23 cellular contexts compared by ENCODE assay signal in genomic region chr20:62328684-62329388, GRCh38.
"Had no signal": no experiment of that assay in that cellular context is flagged by ENCODE, and none has a peak within 500 bp of the region (broad histone marks: within the 10 kb centered on the region; RNA-seq: fewer than 3 reads in every experiment).

No MANE protein-coding gene starts in this region.

- H3K4me1 ChIP-seq: left ventricle myocardium inferior, neural progenitor cell, right atrium auricular region, stomach, thyroid gland, transverse colon, upper lobe of left lung had no signal

- H3K9me3 ChIP-seq: left ventricle myocardium inferior, ovary, right atrium auricular region, right lobe of liver, stomach, testis, thyroid gland, transverse colon, upper lobe of left lung had no signal

- H3K27me3 ChIP-seq: neural progenitor cell, ovary, right atrium auricular region, right lobe of liver, stomach, testis, thyroid gland, transverse colon, upper lobe of left lung had no signal

- H2AFZ ChIP-seq: neural progenitor cell had no signal

- DNase-seq: hippocampal formation; left ventricle myocardium inferior; mesendoderm; naive B cell; natural killer cell; nephron progenitor cell; ovary; stimulated activated CD4-positive, alpha-beta T cell treated with anti-CD3 and anti-CD28 coated beads, Interleukin-12 subunit alpha, Interleukin-12 subunit beta, amount 100 ng/mL, for 4 hours; stimulated activated CD4-positive, alpha-beta T cell treated with anti-CD3 and anti-CD28 coated beads, Interleukin-15, amount 100 ng/mL, for 24 hours; stimulated activated CD4-positive, alpha-beta T cell treated with anti-CD3 and anti-CD28 coated beads, Interleukin-2, amount 100 ng/mL, for 24 hours; stimulated activated CD4-positive, alpha-beta T cell treated with anti-CD3 and anti-CD28 coated beads, Interleukin-4, amount 100 ng/mL, for 1 hour; stimulated activated naive B cell treated with anti-CD40 and anti-IgM and Interleukin-4, amounts not matched to agents 10 μg/mL and 1 μg/mL and 100 μg/mL, for 72 hours; stimulated activated naive CD8-positive, alpha-beta T cell treated with anti-CD3 and anti-CD28 coated beads, Interleukin-15, Interleukin-2, amounts not matched to agents 100 U/mL and 50 U/mL, for 24 hours; stomach; testis; thyroid gland; transverse colon had no signal

- ATAC-seq: natural killer cell; right lobe of liver; stimulated activated naive B cell treated with anti-CD40 and anti-IgM and Interleukin-4, amounts not matched to agents 10 μg/mL and 1 μg/mL and 100 μg/mL, for 72 hours; stimulated activated naive CD8-positive, alpha-beta T cell treated with anti-CD3 and anti-CD28 coated beads, Interleukin-15, Interleukin-2, amounts not matched to agents 100 U/mL and 50 U/mL, for 24 hours had no signal

- H3K36me3 ChIP-seq: ovary, transverse colon had no signal

- H3K4me3 ChIP-seq: left ventricle myocardium inferior, lung, neural progenitor cell, ovary, right atrium auricular region, right lobe of liver, skin epidermis, stomach, testis, thyroid gland, transverse colon, upper lobe of left lung had no signal

- H3K27ac ChIP-seq: left ventricle myocardium inferior, neural progenitor cell, ovary, right atrium auricular region, right lobe of liver, skin epidermis, stomach, testis, thyroid gland, transverse colon, upper lobe of left lung had no signal

- H3K4me2 ChIP-seq: neural progenitor cell had no signal

- H3K9ac ChIP-seq: neural progenitor cell had no signal
